1 cellular context compared by ENCODE assay signal in the genomic region with DNA sequence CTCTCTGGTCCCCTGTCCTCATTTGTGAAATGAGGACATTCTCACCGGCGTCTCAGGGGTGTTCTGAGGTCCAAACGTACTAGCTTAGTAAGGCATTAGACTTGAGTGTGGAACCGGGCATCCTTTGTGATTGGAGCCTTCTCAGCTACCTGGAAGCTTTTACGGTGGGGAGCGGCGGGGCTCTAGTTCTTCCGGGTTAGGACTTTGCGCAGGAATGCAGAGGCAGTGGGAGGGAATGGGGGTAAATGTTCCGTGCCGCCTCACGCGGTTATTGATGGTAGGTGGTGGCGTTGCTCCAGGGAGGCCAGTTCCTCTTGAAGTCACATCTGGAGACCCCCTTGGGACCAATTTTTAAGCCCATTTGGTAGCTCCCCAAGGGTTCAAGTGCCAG.
TF ChIP-seq lines count a peak whose summit lies in the region.

No MANE protein-coding gene starts in this region.

TF ChIP-seq in H1, 55 proteins besides CTCF, POLR2A, EP300 and RAD21 (continued from another document):
- peak; percentile 80; the same call in 1 of the 2 replicates for TF ChIP-seq GABPA (IDR thresholded peaks at IDR 0.05; ENCODE audit: borderline replicate concordance, insufficient read depth, low read length)
- no peak for TF ChIP-seq POU5F1 (IDR thresholded peaks at IDR 0.05; ENCODE audit: low read depth, low read length)
- TF ChIP-seq TEAD4 (IDR thresholded peaks at IDR 0.05; ENCODE audit: low read depth, low read length): peak; percentile 47; the same call in 1 of the 2 replicates
- no peak for TF ChIP-seq CBX5 (IDR thresholded peaks at IDR 0.05; ENCODE audit: low read depth, low read length)
- TF ChIP-seq, protein P1, sequence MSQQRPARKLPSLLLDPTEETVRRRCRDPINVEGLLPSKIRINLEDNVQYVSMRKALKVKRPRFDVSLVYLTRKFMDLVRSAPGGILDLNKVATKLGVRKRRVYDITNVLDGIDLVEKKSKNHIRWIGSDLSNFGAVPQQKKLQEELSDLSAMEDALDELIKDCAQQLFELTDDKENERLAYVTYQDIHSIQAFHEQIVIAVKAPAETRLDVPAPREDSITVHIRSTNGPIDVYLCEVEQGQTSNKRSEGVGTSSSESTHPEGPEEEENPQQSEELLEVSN (IDR thresholded peaks at IDR 0.05): peak; percentile 41
- no peak for TF ChIP-seq MAFK (IDR thresholded peaks at IDR 0.05; ENCODE audit: low read depth, low read length)
- TF ChIP-seq PHF8 (conservative IDR thresholded peaks at IDR 0.05; ENCODE audit: low read depth, low read length): no peak
- TF ChIP-seq SUZ12 (IDR thresholded peaks at IDR 0.05; ENCODE audit: low read length): no peak
- no peak for TF ChIP-seq SP2 (IDR thresholded peaks at IDR 0.05; ENCODE audit: low read length)
